ENCODE assay signal across 24 cellular contexts in genomic region chr6:135118142-135118730, GRCh38.
A peak's percentile ranks its signal among the peaks of the same experiment; 100 is the strongest.
DNase-seq lines count a peak whose midpoint lies in the region; ATAC-seq and TF ChIP-seq lines count a peak whose summit lies in the region.
"Had no signal": no experiment of that assay in that cellular context is flagged by ENCODE, and none has a peak within 500 bp of the region (broad histone marks: within the 10 kb centered on the region; RNA-seq: fewer than 3 reads in every experiment).

No MANE protein-coding gene starts in this region.

- no peak overlapping the region for H3K4me3 ChIP-seq in Loucy (ENCODE audit: low read length, poor library complexity, severe bottlenecking)
- no peak overlapping the region for H3K4me3 ChIP-seq in naive thymus-derived CD4-positive, alpha-beta T cell (ENCODE audit: low read length)
- H3K4me3 ChIP-seq: A549, esophagus muscularis mucosa, SJCRH30, testis, vagina had no signal

- H3K27me3 Mint-ChIP-seq in activated CD4-positive, alpha-beta T cell treated with anti-CD3 and anti-CD28 coated beads, Interleukin-2, amount 10 ng/mL, durations not matched to agents 7 days and 5 days = no peaks in the 10 kb centered on the region
- no peaks in the 10 kb centered on the region for H3K27me3 Mint-ChIP-seq in activated CD8-positive, alpha-beta T cell treated with anti-CD3 and anti-CD28 coated beads for 36 hours
- H3K27me3 Mint-ChIP-seq in naive thymus-derived CD4-positive, alpha-beta T cell = peaks cover 0 to 7% (median 0%) of the 10 kb centered on the region in 5 donors
- peaks cover 57% of the 10 kb centered on the region for H3K27me3 Mint-ChIP-seq in osteocyte (ENCODE audit: unreplicated experiment)

- no peak for DNase-seq in activated CD4-positive, alpha-beta T cell treated with anti-CD3 and anti-CD28 coated beads, Interleukin-2, amount 10 ng/mL, durations not matched to agents 7 days and 5 days
- no peak for DNase-seq in activated CD4-positive, alpha-beta T cell treated with anti-CD3 and anti-CD28 coated beads for 48 hours
- no peak for DNase-seq in activated CD8-positive, alpha-beta T cell treated with anti-CD3 and anti-CD28 coated beads for 36 hours
- DNase-seq in naive thymus-derived CD4-positive, alpha-beta T cell = no peak
- no peak for DNase-seq in NCI-H1694 (lab: John Stamatoyannopoulos, UW)
- no peak for DNase-seq in osteocyte (ENCODE audit: extremely low spot score, unreplicated experiment)
- no peak for DNase-seq in activated gamma-delta T cell treated with Interleukin-2 at 50 U/mL for 16 hours
- DNase-seq: activated B cell treated with CpG ODN at 0.5 μM for 24 hours; activated effector memory CD4-positive, alpha-beta T cell treated with Interleukin-2 at 50 U/mL for 16 hours; COR-L47; effector memory CD8-positive, alpha-beta T cell; foreskin melanocyte; hippocampal formation; immature natural killer cell; Karpas-422; mesenchymal stem cell; MV-4-11; NCI-H510A treated with DMSO at 0.1 percent for 48 hours; SJCRH30; testis had no signal

- H3K4me1 ChIP-seq in Loucy (ENCODE audit: insufficient read depth, low read length, poor library complexity, severe bottlenecking) = peaks cover 64% of the 10 kb centered on the region
- peaks cover 19 to 37% of the 10 kb centered on the region in 2 donors for H3K4me1 ChIP-seq in naive thymus-derived CD4-positive, alpha-beta T cell (ENCODE audit: control insufficient read depth in 2 of 2, insufficient read depth in 2 of 2, low read length in 2 of 2)
- H3K4me1 ChIP-seq: A549, esophagus muscularis mucosa, SJCRH30, testis, vagina had no signal

- peaks cover 69% of the 10 kb centered on the region for H3K4me1 Mint-ChIP-seq in activated CD4-positive, alpha-beta T cell treated with anti-CD3 and anti-CD28 coated beads, Interleukin-2, amount 10 ng/mL, durations not matched to agents 7 days and 5 days
- peaks cover 73% of the 10 kb centered on the region for H3K4me1 Mint-ChIP-seq in activated CD8-positive, alpha-beta T cell treated with anti-CD3 and anti-CD28 coated beads for 36 hours (ENCODE audit: low read depth)
- peaks cover 26 to 77% (median 70%) of the 10 kb centered on the region in 7 donors for H3K4me1 Mint-ChIP-seq in naive thymus-derived CD4-positive, alpha-beta T cell
- no peaks in the 10 kb centered on the region for H3K4me1 Mint-ChIP-seq in osteocyte (ENCODE audit: unreplicated experiment)
- H3K4me1 Mint-ChIP-seq: immature natural killer cell had no signal

- H3F3A ChIP-seq in Loucy (ENCODE audit: low read depth) = peaks cover 17% of the 10 kb centered on the region; the same call in 1 of the 2 replicates

- no peaks in the 10 kb centered on the region for H3K27me3 ChIP-seq in Loucy (ENCODE audit: insufficient read depth, low read length, poor library complexity, severe bottlenecking)
- no peaks in the 10 kb centered on the region for H3K27me3 ChIP-seq in naive thymus-derived CD4-positive, alpha-beta T cell (ENCODE audit: control insufficient read depth in 2 of 2, insufficient read depth in 2 of 2, low read length in 2 of 2)
- H3K27me3 ChIP-seq: esophagus muscularis mucosa, SJCRH30, testis, vagina had no signal

- peak overlapping the region; percentile 83 for H3K4me2 ChIP-seq in Loucy (ENCODE audit: low read depth, low read length, poor library complexity, severe bottlenecking)
- H3K4me2 ChIP-seq: A549 had no signal

- intact Hi-C loops in activated CD8-positive, alpha-beta T cell treated with anti-CD3 and anti-CD28 coated beads for 36 hours (cut with micrococcal nuclease) = no loop called here
- intact Hi-C loops in naive thymus-derived CD4-positive, alpha-beta T cell (cut with micrococcal nuclease) = loop anchor here in 1 of 2 donors (5.0 kb wide), 2 partner anchors 44 to 681 kb away; no protein-coding TSS in a partner anchor

- no peaks in the 10 kb centered on the region for H4K20me1 ChIP-seq in Loucy (ENCODE audit: insufficient read depth, low read length, poor library complexity, severe bottlenecking)

- no peaks in the 10 kb centered on the region for H3K79me2 ChIP-seq in Loucy (ENCODE audit: insufficient read depth, low read length)

- H3K9ac ChIP-seq in Loucy (ENCODE audit: low read depth, low read length, poor library complexity, severe bottlenecking) = no peak overlapping the region

- no peaks in the 10 kb centered on the region for H3K9me2 ChIP-seq in Loucy (replicated peaks; ENCODE audit: low read depth, low read length)

- H3K27ac ChIP-seq in naive thymus-derived CD4-positive, alpha-beta T cell (ENCODE audit: low read depth, low read length) = no peak overlapping the region
- H3K27ac ChIP-seq: A549, esophagus muscularis mucosa, SJCRH30, testis, vagina had no signal

- peak overlapping the region; percentile 52 for H3K27ac Mint-ChIP-seq in activated CD4-positive, alpha-beta T cell treated with anti-CD3 and anti-CD28 coated beads, Interleukin-2, amount 10 ng/mL, durations not matched to agents 7 days and 5 days
- H3K27ac Mint-ChIP-seq in activated CD8-positive, alpha-beta T cell treated with anti-CD3 and anti-CD28 coated beads for 36 hours = peak overlapping the region; percentile 91
- peak overlapping the region; percentile 76 to 94 (median 88) for H3K27ac Mint-ChIP-seq in naive thymus-derived CD4-positive, alpha-beta T cell
- no peak overlapping the region for H3K27ac Mint-ChIP-seq in osteocyte (ENCODE audit: unreplicated experiment)
- H3K27ac Mint-ChIP-seq: activated B cell treated with CpG ODN at 0.5 μM for 24 hours; effector memory CD8-positive, alpha-beta T cell; immature natural killer cell had no signal

- H3K36me3 Mint-ChIP-seq in activated CD4-positive, alpha-beta T cell treated with anti-CD3 and anti-CD28 coated beads, Interleukin-2, amount 10 ng/mL, durations not matched to agents 7 days and 5 days (ENCODE audit: low read depth) = peaks cover 7% of the 10 kb centered on the region
- peaks cover 2% of the 10 kb centered on the region for H3K36me3 Mint-ChIP-seq in activated CD8-positive, alpha-beta T cell treated with anti-CD3 and anti-CD28 coated beads for 36 hours (ENCODE audit: low read depth)
- H3K36me3 Mint-ChIP-seq in naive thymus-derived CD4-positive, alpha-beta T cell = peaks cover 0 to 10% (median 0%) of the 10 kb centered on the region in 5 donors
- H3K36me3 Mint-ChIP-seq in osteocyte (ENCODE audit: unreplicated experiment) = no peaks in the 10 kb centered on the region
- H3K36me3 Mint-ChIP-seq: immature natural killer cell had no signal

- H3K4me3 Mint-ChIP-seq in activated CD4-positive, alpha-beta T cell treated with anti-CD3 and anti-CD28 coated beads, Interleukin-2, amount 10 ng/mL, durations not matched to agents 7 days and 5 days = no peak overlapping the region
- H3K4me3 Mint-ChIP-seq in activated CD8-positive, alpha-beta T cell treated with anti-CD3 and anti-CD28 coated beads for 36 hours = no peak overlapping the region
- H3K4me3 Mint-ChIP-seq in naive thymus-derived CD4-positive, alpha-beta T cell = peak overlapping the region; percentile 26 to 83 (median 48)
- H3K4me3 Mint-ChIP-seq in osteocyte (ENCODE audit: unreplicated experiment) = no peak overlapping the region
- H3K4me3 Mint-ChIP-seq: activated B cell treated with CpG ODN at 0.5 μM for 24 hours; effector memory CD8-positive, alpha-beta T cell; immature natural killer cell had no signal

- POLR2A ChIA-PET in activated CD4-positive, alpha-beta T cell treated with anti-CD3 and anti-CD28 coated beads, Interleukin-2, amount 10 ng/mL, durations not matched to agents 7 days and 5 days (lab: Charles Lee) = interaction anchor here (0.6 kb wide), 1 partner anchor 13 kb away, joined by 4 read pairs; no protein-coding TSS in a partner anchor
- POLR2A ChIA-PET in activated CD8-positive, alpha-beta T cell treated with anti-CD3 and anti-CD28 coated beads for 36 hours (lab: Charles Lee) = interaction anchor here (0.6 to 6.3 kb wide), 11 partner anchors 8 to 64 kb away, joined by 3 to 54 read pairs (median 4); partner anchors contain the start of genes HBS1L and MYB
- POLR2A ChIA-PET in naive thymus-derived CD4-positive, alpha-beta T cell (lab: Charles Lee) = interaction anchor here (0.6 to 7.3 kb wide), 9 partner anchors 10 to 813 kb away, joined by 3 to 66 read pairs (median 6); partner anchors contain the start of gene HBS1L

- no peak for ATAC-seq in activated CD8-positive, alpha-beta T cell treated with anti-CD3 and anti-CD28 coated beads for 36 hours
- no peak for ATAC-seq in naive thymus-derived CD4-positive, alpha-beta T cell
- ATAC-seq: A549; effector memory CD8-positive, alpha-beta T cell had no signal

- TF ChIP-seq CTCF in Loucy (conservative IDR thresholded peaks at IDR 0.05; ENCODE audit: low read length) (no peak), osteocyte (IDR thresholded peaks at IDR 0.05) (no peak)
- no peak for TF ChIP-seq CTCF in activated CD8-positive, alpha-beta T cell treated with anti-CD3 and anti-CD28 coated beads for 36 hours (IDR thresholded peaks at IDR 0.05)

- H2AFZ ChIP-seq in Loucy (ENCODE audit: low read length) = no peak overlapping the region

- CTCF ChIA-PET in activated CD4-positive, alpha-beta T cell treated with anti-CD3 and anti-CD28 coated beads, Interleukin-2, amount 10 ng/mL, durations not matched to agents 7 days and 5 days (lab: Charles Lee) = interaction anchor here (0.5 to 2.5 kb wide), 7 partner anchors 8 to 159 kb away, joined by 3 to 14 read pairs (median 4); no protein-coding TSS in a partner anchor
- CTCF ChIA-PET in activated CD8-positive, alpha-beta T cell treated with anti-CD3 and anti-CD28 coated beads for 36 hours (lab: Charles Lee) = interaction anchor here (0.7 to 4.0 kb wide), 8 partner anchors 9 to 66 kb away, joined by 3 to 13 read pairs (median 4); no protein-coding TSS in a partner anchor
- CTCF ChIA-PET in naive thymus-derived CD4-positive, alpha-beta T cell (lab: Charles Lee) = interaction anchor here (0.6 to 1.4 kb wide), 4 partner anchors 8 to 30 kb away, joined by 3 to 5 read pairs (median 4); no protein-coding TSS in a partner anchor

- H3K9me3 ChIP-seq in Loucy (ENCODE audit: insufficient read depth, low read depth, low read length) = no peaks in the 10 kb centered on the region
- H3K9me3 ChIP-seq in naive thymus-derived CD4-positive, alpha-beta T cell (ENCODE audit: control insufficient read depth in 2 of 3, low read length in 3 of 3) = no peaks in the 10 kb centered on the region
- H3K9me3 ChIP-seq: A549, esophagus muscularis mucosa, SJCRH30, testis, vagina had no signal

- H3K9me3 Mint-ChIP-seq in activated CD4-positive, alpha-beta T cell treated with anti-CD3 and anti-CD28 coated beads, Interleukin-2, amount 10 ng/mL, durations not matched to agents 7 days and 5 days = peaks cover under 1% of the 10 kb centered on the region
- peaks cover 2% of the 10 kb centered on the region for H3K9me3 Mint-ChIP-seq in activated CD8-positive, alpha-beta T cell treated with anti-CD3 and anti-CD28 coated beads for 36 hours
- peaks cover 0 to 2% (median 0%) of the 10 kb centered on the region in 11 donors for H3K9me3 Mint-ChIP-seq in naive thymus-derived CD4-positive, alpha-beta T cell
- no peaks in the 10 kb centered on the region for H3K9me3 Mint-ChIP-seq in osteocyte (ENCODE audit: unreplicated experiment)
- H3K9me3 Mint-ChIP-seq: activated B cell treated with CpG ODN at 0.5 μM for 24 hours; effector memory CD8-positive, alpha-beta T cell; immature natural killer cell had no signal

- H3K36me3 ChIP-seq in Loucy (ENCODE audit: insufficient read depth, low read length) = no peaks in the 10 kb centered on the region
- H3K36me3 ChIP-seq in naive thymus-derived CD4-positive, alpha-beta T cell (ENCODE audit: control insufficient read depth in 2 of 3, insufficient read depth in 3 of 3, low read length in 3 of 3) = no peaks in the 10 kb centered on the region
- H3K36me3 ChIP-seq: esophagus muscularis mucosa, SJCRH30, vagina had no signal

Comparison
In these comparisons a context has a peak if more than half of its experiments do, and no peak if none do; other contexts are left out.
1. H3K4me3 Mint-ChIP-seq: peak in naive thymus-derived CD4-positive, alpha-beta T cell (10 of 10); none in activated CD4-positive, alpha-beta T cell treated with anti-CD3 and anti-CD28 coated beads, Interleukin-2, amount 10 ng/mL, durations not matched to agents 7 days and 5 days (single experiment), activated CD8-positive, alpha-beta T cell treated with anti-CD3 and anti-CD28 coated beads for 36 hours (single experiment) and osteocyte (single experiment).